ENCODE assay signal across 1 cellular context in the genomic region with DNA sequence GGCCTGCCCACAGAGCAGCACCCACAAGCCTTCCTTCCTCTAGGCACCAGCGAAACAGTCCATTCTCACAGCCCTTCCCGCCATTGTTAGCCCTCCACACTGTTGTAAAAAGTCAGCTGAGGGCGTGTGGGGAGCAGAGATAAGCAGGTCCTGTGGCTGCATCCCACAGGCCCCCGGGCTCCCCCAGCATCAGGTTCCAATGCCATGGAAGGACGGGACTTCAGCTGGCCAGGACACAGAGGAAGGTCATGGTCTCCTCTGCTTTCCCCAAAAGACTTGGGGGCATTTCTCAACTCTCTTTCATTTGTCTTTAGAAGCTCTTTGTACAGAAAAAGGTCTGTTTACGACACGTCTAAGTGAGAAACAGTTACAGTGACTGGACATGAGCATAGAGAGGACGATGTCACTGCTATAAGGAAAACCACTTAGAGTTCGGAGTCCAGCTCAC.
TF ChIP-seq lines count a peak whose summit lies in the region.

No MANE protein-coding gene starts in this region.

TF ChIP-seq in K562, 482 proteins besides CTCF, POLR2A, EP300 and RAD21 (continued from another document and continues in another):
- TF ChIP-seq TEAD4 (IDR thresholded peaks at IDR 0.05; ENCODE audit: low read length): peak; percentile 70
- no peak for TF ChIP-seq TEAD4 (CRISPR knock-in tag; IDR thresholded peaks at IDR 0.05; ENCODE audit: borderline replicate concordance)
- TF ChIP-seq CBFA2T2 (conservative IDR thresholded peaks at IDR 0.05): peak; percentile 70
- TF ChIP-seq DACH1 (IDR thresholded peaks at IDR 0.05; ENCODE audit: partially characterized antibody): peak; percentile 68
- 0 out of 2 replicates have a peak, but pooled peaks have one; percentile 42 for TF ChIP-seq CBX1 (IDR thresholded peaks at IDR 0.05; ENCODE audit: low read depth)
- TF ChIP-seq PML (IDR thresholded peaks at IDR 0.05; ENCODE audit: low read length): 0 out of 2 replicates have a peak, but pooled peaks have one; percentile 46
- TF ChIP-seq STAT5A (IDR thresholded peaks at IDR 0.05; ENCODE audit: borderline replicate concordance, low read length): peak; percentile 52; the same call in 1 of the 2 replicates
- 0 out of 2 replicates have a peak, but pooled peaks have one; percentile 57 for TF ChIP-seq CHAMP1 (IDR thresholded peaks at IDR 0.05)
- TF ChIP-seq NR2C1 (IDR thresholded peaks at IDR 0.05): no peak
- peak; percentile 37; the same call in 1 of the 2 replicates for TF ChIP-seq NR2C1 (tag; IDR thresholded peaks at IDR 0.05)
- TF ChIP-seq RBFOX2 (IDR thresholded peaks at IDR 0.05; ENCODE audit: low read depth, low read length): peak; percentile 46; the same call in 1 of the 2 replicates
- TF ChIP-seq POLR2AphosphoS5 (IDR thresholded peaks at IDR 0.05; ENCODE audit: control insufficient read depth, insufficient read depth, low read depth, low read length): peak; percentile 72
- TF ChIP-seq DMBX1 (CRISPR knock-in tag; IDR thresholded peaks at IDR 0.05; ENCODE audit: borderline replicate concordance): peak; percentile 86
- TF ChIP-seq, protein P1, sequence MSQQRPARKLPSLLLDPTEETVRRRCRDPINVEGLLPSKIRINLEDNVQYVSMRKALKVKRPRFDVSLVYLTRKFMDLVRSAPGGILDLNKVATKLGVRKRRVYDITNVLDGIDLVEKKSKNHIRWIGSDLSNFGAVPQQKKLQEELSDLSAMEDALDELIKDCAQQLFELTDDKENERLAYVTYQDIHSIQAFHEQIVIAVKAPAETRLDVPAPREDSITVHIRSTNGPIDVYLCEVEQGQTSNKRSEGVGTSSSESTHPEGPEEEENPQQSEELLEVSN (IDR thresholded peaks at IDR 0.05; ENCODE audit: borderline replicate concordance in 1 of 2, extremely low read depth in 1 of 2, insufficient read depth in 1 of 2, insufficient read length in 1 of 2, low read depth in 1 of 2, low read length in 1 of 2, poor library complexity in 1 of 2, severe bottlenecking in 1 of 2): peak; percentile 39 to 72
- peak; percentile 71 for TF ChIP-seq RNF2 (IDR thresholded peaks at IDR 0.05)
- TF ChIP-seq MAZ (CRISPR knock-in tag; conservative IDR thresholded peaks at IDR 0.05 in 1 of 2, IDR thresholded peaks at IDR 0.05 in 1 of 2): peak; percentile 44 to 76; a peak in 2 of 4 replicates
- 0 out of 2 replicates have a peak, but pooled peaks have one; percentile 22 for TF ChIP-seq ZNF583 (CRISPR knock-in tag; IDR thresholded peaks at IDR 0.05)
- no peak; the same call in 1 of the 2 replicates for TF ChIP-seq PHF8 (IDR thresholded peaks at IDR 0.05; ENCODE audit: borderline replicate concordance, low read length)
- 0 out of 2 replicates have a peak, but pooled peaks have one; percentile 11 for TF ChIP-seq ETV1 (tag; conservative IDR thresholded peaks at IDR 0.05; ENCODE audit: low read depth)
- TF ChIP-seq ATF1 (CRISPR knock-in tag; IDR thresholded peaks at IDR 0.05): no peak
- peak; percentile 43; the same call in 1 of the 2 replicates for TF ChIP-seq ATF1 (tag; IDR thresholded peaks at IDR 0.05)
- peak; percentile 50; the same call in 1 of the 2 replicates for TF ChIP-seq ZBTB7A (IDR thresholded peaks at IDR 0.05; ENCODE audit: borderline replicate concordance, control insufficient read depth, low read depth, low read length)
- TF ChIP-seq CREM (IDR thresholded peaks at IDR 0.05; ENCODE audit: low read depth): peak; percentile 50; the same call in 1 of the 2 replicates
- peak; percentile 47; the same call in 1 of the 2 replicates for TF ChIP-seq USF2 (CRISPR knock-in tag; IDR thresholded peaks at IDR 0.05)
- TF ChIP-seq, protein P2, sequence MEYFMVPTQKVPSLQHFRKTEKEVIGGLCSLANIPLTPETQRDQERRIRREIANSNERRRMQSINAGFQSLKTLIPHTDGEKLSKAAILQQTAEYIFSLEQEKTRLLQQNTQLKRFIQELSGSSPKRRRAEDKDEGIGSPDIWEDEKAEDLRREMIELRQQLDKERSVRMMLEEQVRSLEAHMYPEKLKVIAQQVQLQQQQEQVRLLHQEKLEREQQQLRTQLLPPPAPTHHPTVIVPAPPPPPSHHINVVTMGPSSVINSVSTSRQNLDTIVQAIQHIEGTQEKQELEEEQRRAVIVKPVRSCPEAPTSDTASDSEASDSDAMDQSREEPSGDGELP (CRISPR knock-in tag; IDR thresholded peaks at IDR 0.05; ENCODE audit: borderline replicate concordance): peak; percentile 97
- TF ChIP-seq, protein P3, sequence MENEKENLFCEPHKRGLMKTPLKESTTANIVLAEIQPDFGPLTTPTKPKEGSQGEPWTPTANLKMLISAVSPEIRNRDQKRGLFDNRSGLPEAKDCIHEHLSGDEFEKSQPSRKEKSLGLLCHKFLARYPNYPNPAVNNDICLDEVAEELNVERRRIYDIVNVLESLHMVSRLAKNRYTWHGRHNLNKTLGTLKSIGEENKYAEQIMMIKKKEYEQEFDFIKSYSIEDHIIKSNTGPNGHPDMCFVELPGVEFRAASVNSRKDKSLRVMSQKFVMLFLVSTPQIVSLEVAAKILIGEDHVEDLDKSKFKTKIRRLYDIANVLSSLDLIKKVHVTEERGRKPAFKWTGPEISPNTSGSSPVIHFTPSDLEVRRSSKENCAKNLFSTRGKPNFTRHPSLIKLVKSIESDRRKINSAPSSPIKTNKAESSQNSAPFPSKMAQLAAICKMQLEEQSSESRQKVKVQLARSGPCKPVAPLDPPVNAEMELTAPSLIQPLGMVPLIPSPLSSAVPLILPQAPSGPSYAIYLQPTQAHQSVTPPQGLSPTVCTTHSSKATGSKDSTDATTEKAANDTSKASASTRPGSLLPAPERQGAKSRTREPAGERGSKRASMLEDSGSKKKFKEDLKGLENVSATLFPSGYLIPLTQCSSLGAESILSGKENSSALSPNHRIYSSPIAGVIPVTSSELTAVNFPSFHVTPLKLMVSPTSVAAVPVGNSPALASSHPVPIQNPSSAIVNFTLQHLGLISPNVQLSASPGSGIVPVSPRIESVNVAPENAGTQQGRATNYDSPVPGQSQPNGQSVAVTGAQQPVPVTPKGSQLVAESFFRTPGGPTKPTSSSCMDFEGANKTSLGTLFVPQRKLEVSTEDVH (IDR thresholded peaks at IDR 0.05; ENCODE audit: low read depth, partially characterized antibody): peak; percentile 38
- TF ChIP-seq, protein P4, sequence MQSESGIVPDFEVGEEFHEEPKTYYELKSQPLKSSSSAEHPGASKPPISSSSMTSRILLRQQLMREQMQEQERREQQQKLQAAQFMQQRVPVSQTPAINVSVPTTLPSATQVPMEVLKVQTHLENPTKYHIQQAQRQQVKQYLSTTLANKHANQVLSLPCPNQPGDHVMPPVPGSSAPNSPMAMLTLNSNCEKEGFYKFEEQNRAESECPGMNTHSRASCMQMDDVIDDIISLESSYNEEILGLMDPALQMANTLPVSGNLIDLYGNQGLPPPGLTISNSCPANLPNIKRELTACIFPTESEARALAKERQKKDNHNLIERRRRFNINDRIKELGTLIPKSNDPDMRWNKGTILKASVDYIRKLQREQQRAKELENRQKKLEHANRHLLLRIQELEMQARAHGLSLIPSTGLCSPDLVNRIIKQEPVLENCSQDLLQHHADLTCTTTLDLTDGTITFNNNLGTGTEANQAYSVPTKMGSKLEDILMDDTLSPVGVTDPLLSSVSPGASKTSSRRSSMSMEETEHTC (IDR thresholded peaks at IDR 0.05): peak; percentile 77; the same call in 1 of the 2 replicates
- TF ChIP-seq SOX6 (IDR thresholded peaks at IDR 0.05): peak; percentile 92
- peak; percentile 32; the same call in 1 of the 2 replicates for TF ChIP-seq NCOA1 (IDR thresholded peaks at IDR 0.05; ENCODE audit: low read depth)
- TF ChIP-seq ZNF584 (CRISPR knock-in tag; IDR thresholded peaks at IDR 0.05; ENCODE audit: low read depth): no peak
- TF ChIP-seq UBTF (IDR thresholded peaks at IDR 0.05; ENCODE audit: borderline replicate concordance in 1 of 2, low read depth in 2 of 2, low read length in 2 of 2): peak in 1 of 2 experiments; percentile 55; a peak in 1 of 4 replicates
- TF ChIP-seq NR4A1 (CRISPR knock-in tag; IDR thresholded peaks at IDR 0.05): no peak
- peak; percentile 82 for TF ChIP-seq NR4A1 (tag; IDR thresholded peaks at IDR 0.05)
- TF ChIP-seq SUPT5H (IDR thresholded peaks at IDR 0.05): no peak
- peak; percentile 78 for TF ChIP-seq BHLHE40 (IDR thresholded peaks at IDR 0.05; ENCODE audit: low read length)
- TF ChIP-seq POLR2B (IDR thresholded peaks at IDR 0.05; ENCODE audit: low read depth, partially characterized antibody): no peak
- no peak for TF ChIP-seq ID3 (CRISPR knock-in tag; IDR thresholded peaks at IDR 0.05)
- TF ChIP-seq ID3 (tag; IDR thresholded peaks at IDR 0.05): peak; percentile 67; the same call in 1 of the 2 replicates
- TF ChIP-seq, protein P5, sequence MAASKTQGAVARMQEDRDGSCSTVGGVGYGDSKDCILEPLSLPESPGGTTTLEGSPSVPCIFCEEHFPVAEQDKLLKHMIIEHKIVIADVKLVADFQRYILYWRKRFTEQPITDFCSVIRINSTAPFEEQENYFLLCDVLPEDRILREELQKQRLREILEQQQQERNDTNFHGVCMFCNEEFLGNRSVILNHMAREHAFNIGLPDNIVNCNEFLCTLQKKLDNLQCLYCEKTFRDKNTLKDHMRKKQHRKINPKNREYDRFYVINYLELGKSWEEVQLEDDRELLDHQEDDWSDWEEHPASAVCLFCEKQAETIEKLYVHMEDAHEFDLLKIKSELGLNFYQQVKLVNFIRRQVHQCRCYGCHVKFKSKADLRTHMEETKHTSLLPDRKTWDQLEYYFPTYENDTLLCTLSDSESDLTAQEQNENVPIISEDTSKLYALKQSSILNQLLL (CRISPR knock-in tag; IDR thresholded peaks at IDR 0.05; ENCODE audit: borderline replicate concordance): no peak
- 0 out of 2 replicates have a peak, but pooled peaks have one; percentile 78 for TF ChIP-seq ZNF830 (CRISPR knock-in tag; IDR thresholded peaks at IDR 0.05)
- peak; percentile 92 for TF ChIP-seq TCF3 (CRISPR knock-in tag; IDR thresholded peaks at IDR 0.05)
- TF ChIP-seq TOE1 (IDR thresholded peaks at IDR 0.05; ENCODE audit: borderline replicate concordance): peak; percentile 34; the same call in 1 of the 2 replicates
- TF ChIP-seq TOE1 (CRISPR knock-in tag; IDR thresholded peaks at IDR 0.05; ENCODE audit: borderline replicate concordance, low read depth): no peak
- 0 out of 2 replicates have a peak, but pooled peaks have one; percentile 26 for TF ChIP-seq RB1 (IDR thresholded peaks at IDR 0.05; ENCODE audit: low read depth)
- TF ChIP-seq HDGF (IDR thresholded peaks at IDR 0.05): no peak
- no peak for TF ChIP-seq POU5F1 (IDR thresholded peaks at IDR 0.05; ENCODE audit: borderline replicate concordance, low read depth, low read length, partially characterized antibody)
- no peak for TF ChIP-seq NFIC (IDR thresholded peaks at IDR 0.05)
- TF ChIP-seq ARHGAP35 (IDR thresholded peaks at IDR 0.05; ENCODE audit: partially characterized antibody): no peak
- TF ChIP-seq TEAD1 (CRISPR knock-in tag; IDR thresholded peaks at IDR 0.05): peak in 1 of 2 experiments; percentile 13; a peak in 1 of 4 replicates
